8 cellular contexts compared by ENCODE assay signal in the genomic region with DNA sequence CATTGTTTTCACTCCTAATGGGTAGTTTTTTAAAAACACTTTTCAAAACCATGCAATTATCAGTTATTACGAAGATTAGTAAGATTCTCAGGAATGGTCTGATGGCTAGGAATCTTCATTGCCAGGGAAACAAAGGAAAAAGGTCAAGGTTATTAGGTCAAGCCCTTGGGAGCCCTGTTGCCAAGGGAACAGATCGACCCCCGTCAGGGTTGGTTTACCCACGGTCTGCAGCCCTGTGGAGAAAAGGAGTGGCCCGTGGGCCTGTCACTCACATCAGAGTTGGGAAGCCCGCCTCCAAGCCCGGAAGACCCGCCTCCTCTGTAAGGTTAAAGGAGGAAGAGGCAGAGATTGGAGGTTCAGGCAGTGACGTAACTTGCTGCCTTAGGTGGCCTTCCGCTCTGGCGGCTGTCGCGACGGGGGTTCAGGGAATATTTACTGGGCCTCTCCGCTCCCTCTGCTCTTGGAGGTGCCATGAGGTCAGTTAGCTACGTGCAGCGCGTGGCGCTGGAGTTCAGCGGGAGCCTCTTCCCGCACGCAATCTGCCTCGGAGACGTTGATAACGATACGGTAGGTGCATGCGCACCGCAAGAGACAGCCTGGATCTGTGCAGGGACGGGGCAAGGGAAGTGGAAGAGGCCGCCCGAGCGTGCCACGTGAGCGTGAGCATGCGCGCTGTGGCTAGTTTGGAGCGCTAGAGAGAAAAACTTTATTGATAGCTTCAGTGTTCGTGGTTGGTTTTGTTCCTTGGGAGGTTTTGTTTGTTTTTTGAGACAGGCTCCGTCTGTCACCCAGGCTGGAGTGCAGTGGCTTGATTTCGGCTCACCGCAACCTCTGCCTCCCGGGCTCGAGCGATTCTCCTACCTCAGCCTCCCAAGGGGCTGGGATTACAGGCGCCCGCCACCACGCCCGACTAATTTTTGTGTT. TPM values are rescaled to one million over a fixed set of nuclear protein-coding genes. Genes with fewer than 3 reads are reported as not detected.
DNase-seq lines count a peak whose midpoint lies in the region; ATAC-seq, FAIRE-seq and TF ChIP-seq lines count a peak whose summit lies in the region.

A gene (plus strand): TSS at position 379 of the 924 bp plus-strand sequence. CDS start 93 bp downstream, at position 472.

- 0% methylated on average over 22 of the region's 48 CpGs; no CpG with 5 or more reads in 1 of the 2 experiments for WGBS in IMR-90 (ENCODE audit: extremely low coverage in 2 of 2, insufficient read length in 1 of 2), 2 experiments

- peak within 1 kb of the TSS; percentile 77 for H3K4me2 ChIP-seq in IMR-90 (ENCODE audit: low read depth, low read length)
- H3K4me2 ChIP-seq in endothelial cell of umbilical vein (ENCODE audit: insufficient read depth, low read length): peak within 1 kb of the TSS; percentile 98

- peak within 1 kb of the TSS; percentile 96 for H2AK5ac ChIP-seq in IMR-90 (ENCODE audit: low read depth, low read length)

- no peaks in the 10 kb centered on the region for H3K4me1 ChIP-seq in IMR-90 (ENCODE audit: control insufficient read depth, insufficient read depth, low read length)
- H3K4me1 ChIP-seq in endothelial cell of umbilical vein (ENCODE audit: control insufficient read depth, extremely low read depth, insufficient read depth, low read length): peaks cover 6% of the 10 kb centered on the region

- H3K27ac ChIP-seq in IMR-90 (ENCODE audit: insufficient read depth, low read length) (peak within 1 kb of the TSS; percentile 92), endothelial cell of umbilical vein (ENCODE audit: insufficient read depth, low read depth, low read length) (peak within 1 kb of the TSS; percentile 52)

- TF ChIP-seq RAD21 in IMR-90 (IDR thresholded peaks at IDR 0.05; ENCODE audit: low read length): no peak

- H2BK20ac ChIP-seq in IMR-90 (ENCODE audit: low read depth, low read length): peak within 1 kb of the TSS; percentile 39; the same call in 1 of the 2 replicates

- BruUV-seq in IMR-90 (replicated peaks; lab: Mats Ljungman, UMichigan) (TSS peak; percentile 69), endothelial cell of umbilical vein (replicated peaks; lab: Mats Ljungman, UMichigan) (TSS peak; percentile 72)

- peak within 1 kb of the TSS; percentile 95 for H3K9ac ChIP-seq in IMR-90 (ENCODE audit: low read depth, low read length)
- H3K9ac ChIP-seq in endothelial cell of umbilical vein (replicated peaks; ENCODE audit: extremely low read depth, insufficient read depth, low read length): peak within 1 kb of the TSS; percentile 57

- POLR2A ChIA-PET in IMR-90 (lab: Charles Lee; ENCODE audit: unreplicated experiment) (interaction anchor here (0.6 kb wide), 1 partner anchor 130 kb away, joined by 4 read pairs; no protein-coding TSS in a partner anchor), endothelial cell of umbilical vein (lab: Charles Lee) (interaction anchor here (0.6 to 1.5 kb wide), 4 partner anchors 8 to 74 kb away, joined by 3 to 4 read pairs (median 3); no protein-coding TSS in a partner anchor)

- H3K9me1 ChIP-seq in IMR-90 (ENCODE audit: insufficient read depth, low read length): 0 out of 2 replicates have a peak, but pooled peaks cover 5% of the 10 kb centered on the region
- H3K9me1 ChIP-seq in endothelial cell of umbilical vein (replicated peaks; ENCODE audit: control insufficient read depth, extremely low read depth, insufficient read depth, low read length): no peaks in the 10 kb centered on the region

- H2AFZ ChIP-seq in IMR-90 (replicated peaks; ENCODE audit: low read length, poor library complexity): peak within 1 kb of the TSS; percentile 100
- H2AFZ ChIP-seq in endothelial cell of umbilical vein (ENCODE audit: low read depth, low read length): peak within 1 kb of the TSS; percentile 51

- H4K8ac ChIP-seq in IMR-90 (ENCODE audit: low read depth in 2 of 2, low read length in 2 of 2): peak within 1 kb of the TSS; percentile 69 to 99

- ATAC-seq in GM21528 (IDR thresholded peaks at IDR 0.05; ENCODE audit: low FRiP score, unreplicated experiment) (peak; percentile 94), IMR-90 (ENCODE audit: low read depth) (peak; percentile 98)

- peak within 1 kb of the TSS; percentile 96 for H2AK9ac ChIP-seq in IMR-90 (replicated peaks; ENCODE audit: low read depth, low read length, poor library complexity)

- H3K14ac ChIP-seq in IMR-90 (replicated peaks; ENCODE audit: low read depth, low read length): peak within 1 kb of the TSS; percentile 99

- peak within 1 kb of the TSS; percentile 97 for H3K4ac ChIP-seq in IMR-90 (ENCODE audit: low read depth, low read length)

- peaks cover 12% of the 10 kb centered on the region for H3K79me2 ChIP-seq in endothelial cell of umbilical vein (ENCODE audit: control insufficient read depth, insufficient read depth, low read length)

- dilution Hi-C loops in IMR-90 (cut with HindIII; ENCODE audit: low sequenced_read_pairs, unreplicated experiment): no loop called here
- dilution Hi-C loops in endothelial cell of umbilical vein (cut with MboI; ENCODE audit: extremely low pct_ligation_motif_present, low sequenced_read_pairs): no loop called here

- peak within 1 kb of the TSS; percentile 96 for H3K23ac ChIP-seq in IMR-90 (ENCODE audit: low read depth, low read length)

- H3K27me3 ChIP-seq in IMR-90 (ENCODE audit: control insufficient read depth, insufficient read depth, low read length): no peaks in the 10 kb centered on the region
- H3K27me3 ChIP-seq in endothelial cell of umbilical vein (ENCODE audit: control insufficient read depth in 2 of 2, insufficient read depth in 2 of 2, low read length in 2 of 2): no peaks in the 10 kb centered on the region

- peak within 1 kb of the TSS; percentile 93 for H3K56ac ChIP-seq in IMR-90 (ENCODE audit: extremely low read depth, insufficient read depth, low read length)

- H2BK5ac ChIP-seq in IMR-90 (ENCODE audit: low read depth, low read length, poor library complexity, severe bottlenecking): peak within 1 kb of the TSS; percentile 93

- H3K9me3 ChIP-seq in IMR-90 (ENCODE audit: control insufficient read depth, insufficient read depth, low read length) (no peaks in the 10 kb centered on the region), endothelial cell of umbilical vein (replicated peaks; ENCODE audit: control insufficient read depth, insufficient read depth, low read length) (no peaks in the 10 kb centered on the region)

- H4K20me1 ChIP-seq in IMR-90 (ENCODE audit: insufficient read depth, low read length): peaks cover 6% of the 10 kb centered on the region; the same call in 1 of the 2 replicates
- H4K20me1 ChIP-seq in endothelial cell of umbilical vein (replicated peaks; ENCODE audit: control insufficient read depth, extremely low read depth, insufficient read depth, low read length): no peaks in the 10 kb centered on the region

- no peak within 1 kb of the TSS; the same call in 2 of the 3 replicates for H2BK15ac ChIP-seq in IMR-90 (ENCODE audit: low read depth, low read length)

- FAIRE-seq in endothelial cell of umbilical vein (lab: Jason Lieb, UNC): peak; percentile 97

- DNase-seq in DMS 273 treated with DMSO at 0.1 percent for 48 hours (lab: John Stamatoyannopoulos, UW): peak; percentile 95
- DNase-seq in IMR-90: peak; percentile 98
- peak; percentile 99 for DNase-seq in OCI-M1 (lab: John Stamatoyannopoulos, UW)
- peak; percentile 94 for DNase-seq in activated T-cell treated with anti-CD3 and anti-CD28 coated beads for 24 hours (ENCODE audit: low read depth)
- DNase-seq in endothelial cell of umbilical vein (ENCODE audit: low read depth, low spot score): peak; percentile 98
- DNase-seq in midbrain (lab: John Stamatoyannopoulos, UW): peak; percentile 99
- peak; percentile 83 to 92 for DNase-seq in stimulated activated CD8-positive, alpha-beta memory T cell treated with anti-CD3 and anti-CD28 coated beads, Interleukin-2, amount 100 ng/mL, for 1 hour (ENCODE audit: low read depth in 2 of 2)

- H4K5ac ChIP-seq in IMR-90 (ENCODE audit: low read depth, low read length): peak within 1 kb of the TSS; percentile 95

- TF ChIP-seq CTCF in IMR-90 (conservative IDR thresholded peaks at IDR 0.05; ENCODE audit: low read depth, low read length) (no peak), endothelial cell of umbilical vein (IDR thresholded peaks at IDR 0.05; ENCODE audit: extremely low read depth in 1 of 2, insufficient read depth in 1 of 2, low read depth in 1 of 2, low read length in 2 of 2) (no peak)

- TF ChIP-seq POLR2A in IMR-90 (IDR thresholded peaks at IDR 0.05; ENCODE audit: low read depth, low read length): peak; percentile 84
- peak; percentile 97 for TF ChIP-seq POLR2A in endothelial cell of umbilical vein (IDR thresholded peaks at IDR 0.05; ENCODE audit: low read depth, low read length)

- H3K36me3 ChIP-seq in IMR-90 (ENCODE audit: control insufficient read depth, insufficient read depth, low read length) (peaks cover 3% of the 10 kb centered on the region), endothelial cell of umbilical vein (ENCODE audit: control insufficient read depth in 2 of 2, extremely low read depth in 1 of 2, insufficient read depth in 2 of 2, low read length in 2 of 2) (no peaks in the 10 kb centered on the region)

- in situ Hi-C loops in IMR-90 (cut with MboI; ENCODE audit: low sequenced_read_pairs): no loop called here

- H3K18ac ChIP-seq in IMR-90 (ENCODE audit: low read depth, low read length): peak within 1 kb of the TSS; percentile 93

- intact Hi-C loops in IMR-90 (cut with micrococcal nuclease) (loop anchor here (1.0 kb wide), 1 partner anchor 72 kb away; no protein-coding TSS in a partner anchor), endothelial cell of umbilical vein (cut with micrococcal nuclease) (loop anchor here (1.0 to 2.0 kb wide), 3 partner anchors 16 to 72 kb away; no protein-coding TSS in a partner anchor)

- H3K4me3 ChIP-seq in IMR-90 (ENCODE audit: insufficient read depth, low read depth, low read length) (peak within 1 kb of the TSS; percentile 61), endothelial cell of umbilical vein (replicated peaks in 1 of 3; ENCODE audit: insufficient read depth in 1 of 3, low read depth in 1 of 3, low read length in 3 of 3) (peak within 1 kb of the TSS; percentile 58 to 94 (median 71))

- peak within 1 kb of the TSS; percentile 97 for H4K91ac ChIP-seq in IMR-90 (ENCODE audit: insufficient read depth, low read depth, low read length)

- peak within 1 kb of the TSS; percentile 82 for H2BK120ac ChIP-seq in IMR-90 (ENCODE audit: low read depth, low read length)

- H3K79me1 ChIP-seq in IMR-90 (ENCODE audit: low read depth in 1 of 2, low read length in 2 of 2): peaks cover 11 to 29% of the 10 kb centered on the region in 2 experiments

- CTCF ChIA-PET in IMR-90 (lab: Yijun Ruan, JAX) (interaction anchor here (0.7 to 1.3 kb wide), 4 partner anchors 29 to 133 kb away, joined by 3 to 4 read pairs (median 4); no protein-coding TSS in a partner anchor), endothelial cell of umbilical vein (lab: Charles Lee) (interaction anchor here (1.0 to 3.3 kb wide), 11 partner anchors 8 to 229 kb away, joined by 3 to 31 read pairs (median 9); a partner anchor contains a TSS)

RNA-seq across cellular contexts. Expression of the gene that starts here (rescaled TPM):
- total RNA-seq in IMR-90 (2012; rRNA removed) (20.0 and 20.3 TPM in 2 replicates), endothelial cell of umbilical vein (31.9 and 34.5 TPM in 2 replicates)
- polyA plus RNA-seq in IMR-90 (2012; rRNA removed) (23.2 and 25.5 TPM in 2 replicates), endothelial cell of umbilical vein (25.0 TPM in 2 replicates)
- polyA plus RNA-seq in IMR-90 (2012; cell fraction: cytosol; rRNA removed): 12.3 and 33.6 TPM in 2 replicates
- 88.1 and 99.1 TPM in 2 replicates for polyA plus RNA-seq in IMR-90 (2012; cell fraction: nucleus; rRNA removed; ENCODE audit: low replicate concordance)
- 20.7 and 23.9 TPM in 2 replicates for polyA plus RNA-seq in endothelial cell of umbilical vein (2011; cell fraction: cytosol; rRNA removed)
- polyA plus RNA-seq in endothelial cell of umbilical vein (2011; cell fraction: nucleus; rRNA removed): 77.7 and 85.8 TPM in 2 replicates
- 21.2 and 24.5 TPM in 2 replicates for polyA plus RNA-seq in endothelial cell of umbilical vein (2012)
- polyA minus RNA-seq in endothelial cell of umbilical vein: 44.5 and 70.5 TPM in 2 replicates
- 17.3 TPM for polyA minus RNA-seq in endothelial cell of umbilical vein (2011; cell fraction: cytosol; rRNA and poly(A)+ RNA removed)
- polyA minus RNA-seq in endothelial cell of umbilical vein (2011; cell fraction: nucleus; rRNA and poly(A)+ RNA removed): 60.8 and 62.2 TPM in 2 replicates

Comparison
In these comparisons a context has a peak if more than half of its experiments do, and no peak if none do; other contexts are left out.
1. Peak in every context shown above with its lines: DNase-seq, ATAC-seq, H3K4me3 ChIP-seq and H3K27ac ChIP-seq.